Comparison of ENCODE assay signal across 10 cellular contexts in genomic region chr16:682493-683395, GRCh38. TPM values are rescaled to one million over a fixed set of nuclear protein-coding genes. Genes with fewer than 3 reads are reported as not detected.
DNase-seq lines count a peak whose midpoint lies in the region; TF ChIP-seq lines count a peak whose summit lies in the region.
"Had no signal": no experiment of that assay in that cellular context is flagged by ENCODE, and none has a peak within 500 bp of the region (broad histone marks: within the 10 kb centered on the region; RNA-seq: fewer than 3 reads in every experiment).

No MANE protein-coding gene starts in this region.

- no peaks in the 10 kb centered on the region for H3K9me3 Mint-ChIP-seq in HFFc6

- peak overlapping the region; percentile 90; the same call in 1 of the 2 replicates for H3K4me3 Mint-ChIP-seq in HFFc6

- H3K4me3 ChIP-seq in AG04449 (ENCODE audit: low read depth, low read length) (peak overlapping the region; percentile 67), astrocyte of the spinal cord (ENCODE audit: low read depth, low read length) (peak overlapping the region; percentile 48), mesendoderm (ENCODE audit: low read length) (no peak overlapping the region)

- no peak overlapping the region for H4K8ac ChIP-seq in mesendoderm (ENCODE audit: low read depth, low read length)

- in situ Hi-C loops in astrocyte of the spinal cord (cut with HindIII; ENCODE audit: low sequenced_read_pairs), result no loop called here

- no peak overlapping the region for H3K27ac Mint-ChIP-seq in HFFc6

- no peak overlapping the region for H3K27ac ChIP-seq in mesendoderm (ENCODE audit: low read depth, low read length)
- H3K27ac ChIP-seq: KMS-11 had no signal

- H2BK15ac ChIP-seq in mesendoderm (replicated peaks; ENCODE audit: low read depth), result no peak overlapping the region

- H3K23ac ChIP-seq in mesendoderm (ENCODE audit: low read length), result no peak overlapping the region

- POLR2A ChIA-PET in AG04449 (lab: Yijun Ruan, JAX), result no interaction called here

- no CpG with 5 or more reads among the region's 36 CpGs for whole genome bisulfite sequencing in mesendoderm (ENCODE audit: extremely low coverage, insufficient coverage, low lambda C conversion rate)

- H3K27me3 ChIP-seq in mesendoderm (ENCODE audit: insufficient read depth, low read length, poor library complexity), result no peaks in the 10 kb centered on the region
- H3K27me3 ChIP-seq: upper lobe of left lung had no signal

- H3K79me2 ChIP-seq in mesendoderm (ENCODE audit: control insufficient read depth, insufficient read depth, low read length), result peaks cover 18% of the 10 kb centered on the region

- no peak overlapping the region for H3K4ac ChIP-seq in mesendoderm (ENCODE audit: low read depth, low read length)

- no peak overlapping the region for H2BK120ac ChIP-seq in mesendoderm (ENCODE audit: low read depth, low read length)

- H3K4me2 ChIP-seq in mesendoderm (ENCODE audit: low read length), result peak overlapping the region; percentile 49

- H3K18ac ChIP-seq in mesendoderm (ENCODE audit: low read length), result no peak overlapping the region

- CTCF ChIA-PET in AG04449 (lab: Yijun Ruan, JAX), result interaction anchor here (1.4 kb wide), 1 partner anchor 15 kb away, joined by 3 read pairs; no protein-coding TSS in a partner anchor

- H2AK5ac ChIP-seq in mesendoderm (ENCODE audit: low read length), result no peak overlapping the region

- H3K36me3 Mint-ChIP-seq in HFFc6 (ENCODE audit: low read depth), result peaks cover 20% of the 10 kb centered on the region

- peak overlapping the region; percentile 49 for H3K56ac ChIP-seq in mesendoderm (ENCODE audit: low read length)

- no peak overlapping the region for H4K5ac ChIP-seq in mesendoderm (ENCODE audit: low read length)

- DNase-seq in AG04449 (ENCODE audit: low read depth, low spot score) (no peak), HFFc6 (no peak), astrocyte of the spinal cord (ENCODE audit: low read depth, low spot score) (no peak), mesendoderm (no peak), pons (ENCODE audit: low spot score) (no peak), NCI-H1105 (lab: John Stamatoyannopoulos, UW) (no peak), NCI-H2196 treated with DMSO at 0.1 percent for 48 hours (lab: John Stamatoyannopoulos, UW; ENCODE audit: unreplicated experiment) (no peak)
- no peak for DNase-seq in activated CD4-positive, alpha-beta T cell treated with anti-CD3 and anti-CD28 coated beads, Interleukin-2, amount 50 U/mL, for 4 hours

- H2BK5ac ChIP-seq in mesendoderm (ENCODE audit: low read length), result no peak overlapping the region

- peaks cover 14% of the 10 kb centered on the region for H3K4me1 Mint-ChIP-seq in HFFc6 (ENCODE audit: low read depth)

- H3K27me3 Mint-ChIP-seq in HFFc6 (ENCODE audit: insufficient read depth), result peaks cover 5% of the 10 kb centered on the region; the same call in 1 of the 2 replicates

- no peaks in the 10 kb centered on the region for H3K4me1 ChIP-seq in mesendoderm (ENCODE audit: control insufficient read depth, low read depth, low read length)

- peak overlapping the region; percentile 93 for H3K9ac ChIP-seq in mesendoderm (ENCODE audit: low read length)
- H3K9ac ChIP-seq: KMS-11 had no signal

- TF ChIP-seq CTCF in AG04449 (IDR thresholded peaks at IDR 0.05; ENCODE audit: insufficient read depth, low read length, missing control alignments), result no peak
- TF ChIP-seq CTCF in HFFc6 (IDR thresholded peaks at IDR 0.05), result 0 out of 2 replicates have a peak, but pooled peaks have one; percentile 0
- TF ChIP-seq CTCF in astrocyte of the spinal cord (IDR thresholded peaks at IDR 0.05; ENCODE audit: low read depth, low read length), result no peak

- peaks cover 13% of the 10 kb centered on the region for H3K36me3 ChIP-seq in mesendoderm (ENCODE audit: control insufficient read depth, insufficient read depth, low read length)

- peaks cover 15% of the 10 kb centered on the region for H3K79me1 ChIP-seq in mesendoderm (ENCODE audit: low read length)

RNA-seq across cellular contexts. Expression of gene JMJD8, which starts 1.4 kb away (rescaled TPM):
- total RNA-seq in HFFc6 (2021; fragmentation: NEBNext Ultra II Directional; extraction: Animal tissue kit (Norgen Biotek cat#: 25700)), result 10 to 100 TPM in 2 of 6 experiments, 1 to 10 TPM in 4; 7.6 to 10.6 (median 9.3) TPM
- polyA plus RNA-seq in mesendoderm (2013, experiment 1 of 2), result 42.7 TPM
- 41.5 TPM for polyA plus RNA-seq in mesendoderm (2013, experiment 2 of 2)

RNA-seq across cellular contexts. Expression of gene STUB1, which starts 2.5 kb away (rescaled TPM):
- 100 to 1,000 TPM; 128 to 161 (median 141) TPM for total RNA-seq in HFFc6 (2021; fragmentation: NEBNext Ultra II Directional; extraction: Animal tissue kit (Norgen Biotek cat#: 25700))
- 69.6 TPM for polyA plus RNA-seq in mesendoderm (2013, experiment 1 of 2)
- polyA plus RNA-seq in mesendoderm (2013, experiment 2 of 2), result 69.7 TPM

RNA-seq across cellular contexts. Expression of gene RHBDL1, which starts 7.3 kb away (rescaled TPM):
- total RNA-seq in HFFc6 (2021; fragmentation: NEBNext Ultra II Directional; extraction: Animal tissue kit (Norgen Biotek cat#: 25700)), result 1 to 10 TPM; 1.4 to 2.3 (median 1.7) TPM
- 0.22 TPM for polyA plus RNA-seq in mesendoderm (2013, experiment 1 of 2)
- 0.32 TPM for polyA plus RNA-seq in mesendoderm (2013, experiment 2 of 2)

RNA-seq across cellular contexts. Expression of gene WDR24, which starts 7.5 kb away (rescaled TPM):
- total RNA-seq in HFFc6 (2021; fragmentation: NEBNext Ultra II Directional; extraction: Animal tissue kit (Norgen Biotek cat#: 25700)), result 1 to 10 TPM; 8.1 to 9.9 (median 8.7) TPM
- 9.2 TPM for polyA plus RNA-seq in mesendoderm (2013, experiment 1 of 2)
- polyA plus RNA-seq in mesendoderm (2013, experiment 2 of 2), result 8.9 TPM

RNA-seq across cellular contexts. Expression of gene RHOT2, which starts 14.8 kb away (rescaled TPM):
- 10 to 100 TPM; 73.9 to 93.4 (median 84.8) TPM for total RNA-seq in HFFc6 (2021; fragmentation: NEBNext Ultra II Directional; extraction: Animal tissue kit (Norgen Biotek cat#: 25700))
- 74.0 TPM for polyA plus RNA-seq in mesendoderm (2013, experiment 1 of 2)
- polyA plus RNA-seq in mesendoderm (2013, experiment 2 of 2), result 70.5 TPM
